1 cellular context compared by ENCODE assay signal in genomic region chr2:176461098-176461497, GRCh38.
TF ChIP-seq lines count a peak whose summit lies in the region.

No MANE protein-coding gene starts in this region.

TF ChIP-seq in SK-N-SH, 30 proteins besides CTCF, POLR2A, EP300 and RAD21:
- no peak for TF ChIP-seq GABPA (IDR thresholded peaks at IDR 0.05; ENCODE audit: low read depth)
- peak; percentile 44 for TF ChIP-seq JUND (IDR thresholded peaks at IDR 0.05)
- peak; percentile 25; the same call in 1 of the 2 replicates for TF ChIP-seq FOSL2 (IDR thresholded peaks at IDR 0.05; ENCODE audit: borderline replicate concordance, low read depth)
- peak; percentile 28 for TF ChIP-seq TCF12 (IDR thresholded peaks at IDR 0.05)
TF ChIP-seq in SK-N-SH: peak in this region for 3.
